17 cellular contexts compared by ENCODE assay signal in the genomic region with DNA sequence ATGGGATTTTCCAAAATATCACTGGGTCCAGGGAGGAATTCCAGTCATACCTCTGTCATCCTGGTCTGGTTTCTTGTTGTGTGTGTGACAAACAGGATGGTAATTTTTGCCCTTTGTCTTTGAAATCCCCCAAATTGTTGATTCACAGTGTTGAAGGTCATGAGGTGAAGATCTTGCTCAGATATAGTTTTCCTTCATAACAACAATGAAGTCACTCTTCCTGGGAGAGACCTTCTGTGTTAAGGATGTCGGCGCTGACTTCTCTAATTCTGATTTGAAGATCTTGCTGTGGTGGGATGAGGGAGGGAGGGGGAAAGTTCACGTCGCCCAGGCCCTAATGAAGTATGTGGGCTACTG. TPM values are rescaled to one million over a fixed set of nuclear protein-coding genes. Genes with fewer than 3 reads are reported as not detected.
DNase-seq lines count a peak whose midpoint lies in the region; ATAC-seq and TF ChIP-seq lines count a peak whose summit lies in the region.
"Had no signal": no experiment of that assay in that cellular context is flagged by ENCODE, and none has a peak within 500 bp of the region (broad histone marks: within the 10 kb centered on the region; RNA-seq: fewer than 3 reads in every experiment).

No MANE protein-coding gene starts in this region.

- DNase-seq in CD14-positive monocyte (ENCODE audit: low spot score) (no peak), COLO829 (ENCODE audit: low spot score) (peak; percentile 39), iris pigment epithelial cell (ENCODE audit: low read depth) (peak; percentile 41), AG08396 (ENCODE audit: low spot score) (no peak)
- DNase-seq in activated T-helper 1 cell treated with anti-CD3 and anti-CD28 coated beads, Interleukin-12 subunit alpha, Interleukin-12 subunit beta, Interleukin-2, Interleukin-4 antibody, amounts not matched to agents 30 ng/mL and 10 ng/mL and 1 ng/mL, durations not matched to agents 14 hours and 24 hours and 36 hours (ENCODE audit: low spot score): no peak
- DNase-seq: NCI-H1436 treated with DMSO at 0.1 percent for 48 hours, NCI-H345, SHP77, small intestine, tibial artery had no signal

- H3K36me3 Mint-ChIP-seq in CD14-positive monocyte: peaks cover 70 to 80% of the 10 kb centered on the region in 2 donors
- H3K36me3 Mint-ChIP-seq in activated T-helper 1 cell treated with anti-CD3 and anti-CD28 coated beads, Interleukin-12 subunit alpha, Interleukin-12 subunit beta, Interleukin-2, Interleukin-4 antibody, amounts not matched to agents 30 ng/mL and 10 ng/mL and 1 ng/mL, durations not matched to agents 14 hours and 24 hours and 36 hours (ENCODE audit: low read depth): peaks cover 55% of the 10 kb centered on the region
- H3K36me3 Mint-ChIP-seq: natural killer cell treated with Interleukin-12 subunit alpha and Interleukin-12 subunit beta and Interleukin-15 and Interleukin-18, amount 100 ng/mL, for 72 hours; WTC11 had no signal

- no peaks in the 10 kb centered on the region for H3K27me3 Mint-ChIP-seq in CD14-positive monocyte (ENCODE audit: low read depth in 3 of 3)
- H3K27me3 Mint-ChIP-seq in activated T-helper 1 cell treated with anti-CD3 and anti-CD28 coated beads, Interleukin-12 subunit alpha, Interleukin-12 subunit beta, Interleukin-2, Interleukin-4 antibody, amounts not matched to agents 30 ng/mL and 10 ng/mL and 1 ng/mL, durations not matched to agents 14 hours and 24 hours and 36 hours (ENCODE audit: insufficient read depth): no peaks in the 10 kb centered on the region
- H3K27me3 Mint-ChIP-seq: natural killer cell treated with Interleukin-12 subunit alpha and Interleukin-12 subunit beta and Interleukin-15 and Interleukin-18, amount 100 ng/mL, for 72 hours had no signal

- no peak overlapping the region for H3K4me3 Mint-ChIP-seq in CD14-positive monocyte
- H3K4me3 Mint-ChIP-seq in activated T-helper 1 cell treated with anti-CD3 and anti-CD28 coated beads, Interleukin-12 subunit alpha, Interleukin-12 subunit beta, Interleukin-2, Interleukin-4 antibody, amounts not matched to agents 30 ng/mL and 10 ng/mL and 1 ng/mL, durations not matched to agents 14 hours and 24 hours and 36 hours: no peak overlapping the region
- H3K4me3 Mint-ChIP-seq: natural killer cell treated with Interleukin-12 subunit alpha and Interleukin-12 subunit beta and Interleukin-15 and Interleukin-18, amount 100 ng/mL, for 72 hours; T-helper 1 cell treated with Interleukin-12 subunit alpha and Interleukin-12 subunit beta and Interleukin-4 antibody, amounts not matched to agents 30 μg/mL and 1 μg/mL, for 36 hours; WTC11 had no signal

- no peaks in the 10 kb centered on the region for H3K9me3 Mint-ChIP-seq in CD14-positive monocyte
- no peaks in the 10 kb centered on the region for H3K9me3 Mint-ChIP-seq in activated T-helper 1 cell treated with anti-CD3 and anti-CD28 coated beads, Interleukin-12 subunit alpha, Interleukin-12 subunit beta, Interleukin-2, Interleukin-4 antibody, amounts not matched to agents 30 ng/mL and 10 ng/mL and 1 ng/mL, durations not matched to agents 14 hours and 24 hours and 36 hours
- H3K9me3 Mint-ChIP-seq: natural killer cell treated with Interleukin-12 subunit alpha and Interleukin-12 subunit beta and Interleukin-15 and Interleukin-18, amount 100 ng/mL, for 72 hours; T-helper 1 cell treated with Interleukin-12 subunit alpha and Interleukin-12 subunit beta and Interleukin-4 antibody, amounts not matched to agents 30 μg/mL and 1 μg/mL, for 36 hours; WTC11 had no signal

- intact Hi-C loops in CD14-positive monocyte (cut with micrococcal nuclease): loop anchor here (5.0 to 10.0 kb wide), 4 partner anchors 87 to 285 kb away; partner anchors contain the start of gene CREG1 (in 1 of the 2)
- intact Hi-C loops in activated T-helper 1 cell treated with anti-CD3 and anti-CD28 coated beads, Interleukin-12 subunit alpha, Interleukin-12 subunit beta, Interleukin-2, Interleukin-4 antibody, amounts not matched to agents 30 ng/mL and 10 ng/mL and 1 ng/mL, durations not matched to agents 14 hours and 24 hours and 36 hours (cut with micrococcal nuclease): no loop called here

- H3K27ac Mint-ChIP-seq in CD14-positive monocyte: peak overlapping the region; percentile 1 to 84 (median 55)
- H3K27ac Mint-ChIP-seq in activated T-helper 1 cell treated with anti-CD3 and anti-CD28 coated beads, Interleukin-12 subunit alpha, Interleukin-12 subunit beta, Interleukin-2, Interleukin-4 antibody, amounts not matched to agents 30 ng/mL and 10 ng/mL and 1 ng/mL, durations not matched to agents 14 hours and 24 hours and 36 hours: peak overlapping the region; percentile 58
- H3K27ac Mint-ChIP-seq: T-helper 1 cell treated with Interleukin-12 subunit alpha and Interleukin-12 subunit beta and Interleukin-4 antibody, amounts not matched to agents 30 μg/mL and 1 μg/mL, for 36 hours had no signal

- no peak for TF ChIP-seq CTCF in CD14-positive monocyte (IDR thresholded peaks at IDR 0.05)

- no peak for ATAC-seq in GM21526 (IDR thresholded peaks at IDR 0.05; ENCODE audit: low FRiP score, unreplicated experiment)
- no peak for ATAC-seq in HG02970 (IDR thresholded peaks at IDR 0.05; ENCODE audit: low FRiP score, unreplicated experiment)
- ATAC-seq: natural killer cell treated with Interleukin-12 subunit alpha and Interleukin-12 subunit beta and Interleukin-15 and Interleukin-18, amount 100 ng/mL, for 72 hours; WTC11 had no signal

- H3K4me1 Mint-ChIP-seq in CD14-positive monocyte: peaks cover 31% of the 10 kb centered on the region
- peaks cover 34% of the 10 kb centered on the region for H3K4me1 Mint-ChIP-seq in activated T-helper 1 cell treated with anti-CD3 and anti-CD28 coated beads, Interleukin-12 subunit alpha, Interleukin-12 subunit beta, Interleukin-2, Interleukin-4 antibody, amounts not matched to agents 30 ng/mL and 10 ng/mL and 1 ng/mL, durations not matched to agents 14 hours and 24 hours and 36 hours (ENCODE audit: low read depth)

RNA-seq across cellular contexts. Expression of gene MPZL1, which starts 32.2 kb away (rescaled TPM):
- 10 to 100 TPM; 61.8 to 63.6 TPM for polyA plus RNA-seq in CD14-positive monocyte
- 40.8 and 40.9 TPM in 2 replicates for total RNA-seq in activated T-helper 1 cell treated with anti-CD3 and anti-CD28 coated beads, Interleukin-12 subunit alpha, Interleukin-12 subunit beta, Interleukin-2, Interleukin-4 antibody, amounts not matched to agents 30 ng/mL and 10 ng/mL and 1 ng/mL, durations not matched to agents 14 hours and 24 hours and 36 hours

RNA-seq across cellular contexts. Expression of gene RCSD1, which starts 59.5 kb away (rescaled TPM):
- 100 to 1,000 TPM; 216 to 218 TPM for polyA plus RNA-seq in CD14-positive monocyte
- 78.6 and 81.9 TPM in 2 replicates for total RNA-seq in activated T-helper 1 cell treated with anti-CD3 and anti-CD28 coated beads, Interleukin-12 subunit alpha, Interleukin-12 subunit beta, Interleukin-2, Interleukin-4 antibody, amounts not matched to agents 30 ng/mL and 10 ng/mL and 1 ng/mL, durations not matched to agents 14 hours and 24 hours and 36 hours
- total RNA-seq: HT-29 had no signal
- polyA plus RNA-seq: BJ had no signal

Comparison
In these comparisons a context has a peak if more than half of its experiments do, and no peak if none do; other contexts are left out.
1. DNase-seq: peak in COLO829 (single experiment) and iris pigment epithelial cell (single experiment); none in CD14-positive monocyte (single experiment), activated T-helper 1 cell treated with anti-CD3 and anti-CD28 coated beads, Interleukin-12 subunit alpha, Interleukin-12 subunit beta, Interleukin-2, Interleukin-4 antibody, amounts not matched to agents 30 ng/mL and 10 ng/mL and 1 ng/mL, durations not matched to agents 14 hours and 24 hours and 36 hours (single experiment) and AG08396 (single experiment).